Comparison of ENCODE assay signal across 16 cellular contexts in genomic region chr5:96090205-96090604, GRCh38.
"Had no signal": no experiment of that assay in that cellular context is flagged by ENCODE, and none has a peak within 500 bp of the region (broad histone marks: within the 10 kb centered on the region; RNA-seq: fewer than 3 reads in every experiment).

No MANE protein-coding gene starts in this region.

- H3K27me3 ChIP-seq: gastroesophageal sphincter, sigmoid colon, tibial artery, uterus had no signal

- H3K4me1 ChIP-seq: sigmoid colon, uterus had no signal

- H3K36me3 ChIP-seq: gastroesophageal sphincter, lower lobe of right lung, sigmoid colon, tibial artery, uterus had no signal

- H3K4me3 Mint-ChIP-seq: activated naive CD4-positive, alpha-beta T cell treated with anti-CD3 and anti-CD28 coated beads, Interleukin-2, amount 10 ng/mL, durations not matched to agents 7 days and 5 days; mesothelial cell of epicardium had no signal

- H3K4me3 ChIP-seq: gastroesophageal sphincter, lower lobe of right lung, psoas muscle, sigmoid colon, tibial artery, uterus had no signal

- FAIRE-seq: astrocyte, bronchial epithelial cell had no signal

- ATAC-seq: gastroesophageal sphincter, left cardiac atrium, lower lobe of right lung, psoas muscle had no signal

- H3K27ac Mint-ChIP-seq: activated naive CD4-positive, alpha-beta T cell treated with anti-CD3 and anti-CD28 coated beads, Interleukin-2, amount 10 ng/mL, durations not matched to agents 7 days and 5 days; mesothelial cell of epicardium had no signal

- H3K9me3 ChIP-seq: gastroesophageal sphincter, lower lobe of right lung, psoas muscle, sigmoid colon, tibial artery, uterus had no signal

- H3K36me3 Mint-ChIP-seq: activated naive CD4-positive, alpha-beta T cell treated with anti-CD3 and anti-CD28 coated beads, Interleukin-2, amount 10 ng/mL, durations not matched to agents 7 days and 5 days; mesothelial cell of epicardium had no signal

- H3K9me3 Mint-ChIP-seq: activated naive CD4-positive, alpha-beta T cell treated with anti-CD3 and anti-CD28 coated beads, Interleukin-2, amount 10 ng/mL, durations not matched to agents 7 days and 5 days; mesothelial cell of epicardium had no signal

- H3K4me1 Mint-ChIP-seq: activated naive CD4-positive, alpha-beta T cell treated with anti-CD3 and anti-CD28 coated beads, Interleukin-2, amount 10 ng/mL, durations not matched to agents 7 days and 5 days; mesothelial cell of epicardium had no signal

- H3K27ac ChIP-seq: gastroesophageal sphincter, lower lobe of right lung, psoas muscle, sigmoid colon, tibial artery, uterus had no signal

- DNase-seq: activated CD4-positive, alpha-beta T cell treated with anti-CD3 and anti-CD28 coated beads for 1 hour; activated CD4-positive, alpha-beta T cell treated with anti-CD3 and anti-CD28 coated beads, Interleukin-2, amount 50 U/mL, for 48 hours; activated naive CD4-positive, alpha-beta T cell treated with anti-CD3 and anti-CD28 coated beads, Interleukin-2, amount 10 ng/mL, durations not matched to agents 7 days and 5 days; activated T-cell treated with anti-CD3 and anti-CD28 coated beads, Interleukin-2, amount 50 U/mL, for 1 hour; left cardiac atrium; lower lobe of right lung; psoas muscle; sigmoid colon; stimulated activated CD4-positive, alpha-beta T cell treated with anti-CD3 and anti-CD28 coated beads, Interleukin-1b, Interleukin-23, amount 100 ng/mL, for 48 hours; T-helper 9 cell; tibial artery; uterus had no signal
